Comparison of ENCODE assay signal across 19 cellular contexts in genomic region chr20:58670659-58671058, GRCh38. TPM values are rescaled to one million over a fixed set of nuclear protein-coding genes. Genes with fewer than 3 reads are reported as not detected.
DNase-seq lines count a peak whose midpoint lies in the region; ATAC-seq, FAIRE-seq and TF ChIP-seq lines count a peak whose summit lies in the region.
"Had no signal": no experiment of that assay in that cellular context is flagged by ENCODE, and none has a peak within 500 bp of the region (broad histone marks: within the 10 kb centered on the region; RNA-seq: fewer than 3 reads in every experiment).

No MANE protein-coding gene starts in this region.

- H3K9me3 ChIP-seq in iPS-18a (ENCODE audit: control insufficient read depth, low read depth, low read length) (no peaks in the 10 kb centered on the region), SK-N-SH (no peaks in the 10 kb centered on the region), hepatocyte (ENCODE audit: low read depth) (no peaks in the 10 kb centered on the region)
- H3K9me3 ChIP-seq: BLaER1 had no signal

- peak overlapping the region; percentile 100 for H3K27ac Mint-ChIP-seq in WTC11

- H3K36me3 Mint-ChIP-seq in WTC11: peaks cover 52% of the 10 kb centered on the region

- no peaks in the 10 kb centered on the region for H3K9me3 Mint-ChIP-seq in WTC11
- H3K9me3 Mint-ChIP-seq: CD4-positive, alpha-beta memory T cell had no signal

- TF ChIP-seq POLR2A in GM12892 (IDR thresholded peaks at IDR 0.05; ENCODE audit: low read depth, low read length): no peak

- no peak for ATAC-seq in WTC11
- ATAC-seq: GM12878, PC-3 had no signal

- H3K4me1 Mint-ChIP-seq in WTC11: peaks cover 81% of the 10 kb centered on the region

- H3K4me2 ChIP-seq in SK-N-SH: no peak overlapping the region
- H3K4me2 ChIP-seq in hepatocyte: no peak overlapping the region
- H3K4me2 ChIP-seq: BLaER1 had no signal

- peaks cover 38% of the 10 kb centered on the region for H3K36me3 ChIP-seq in iPS-18a (ENCODE audit: control insufficient read depth, low read depth, low read length)
- peaks cover 55 to 76% of the 10 kb centered on the region in 2 experiments for H3K36me3 ChIP-seq in SK-N-SH (replicated peaks in 1 of 2; ENCODE audit: control insufficient read depth in 1 of 2, insufficient read depth in 2 of 2, low read length in 1 of 2)
- H3K36me3 ChIP-seq in hepatocyte (replicated peaks; ENCODE audit: insufficient read depth, low read depth): no peaks in the 10 kb centered on the region

- H3K79me2 ChIP-seq in SK-N-SH (ENCODE audit: insufficient read depth) (peaks cover 43% of the 10 kb centered on the region), hepatocyte (peaks cover 33% of the 10 kb centered on the region)

- FAIRE-seq in GM12892 (lab: Jason Lieb, UNC) (peak; percentile 27), HTR-8/SVneo (lab: Jason Lieb, UNC) (peak; percentile 90)

- POLR2A ChIA-PET in WTC11 (lab: Charles Lee) (interaction anchor here (3.2 kb wide), 1 partner anchor 20 kb away, joined by 22 read pairs; the partner anchor contains the start of gene STX16), SK-N-SH (lab: Yijun Ruan, JAX) (no interaction called here)

- DNase-seq in GM12892 (ENCODE audit: insufficient read length) (no peak), HTR-8/SVneo (ENCODE audit: insufficient read length, low spot score) (no peak), WTC11 (ENCODE audit: low spot score) (no peak), SK-N-SH (no peak), hepatocyte (ENCODE audit: low spot score) (no peak), A172 (ENCODE audit: low spot score) (no peak)
- DNase-seq: Calu3; CD4-positive, alpha-beta memory T cell; KBM-7; NCI-H1105 treated with DMSO at 0.1 percent for 48 hours; NCI-H1694 treated with DMSO at 0.1 percent for 48 hours; NCI-H510A; NCI-H774; PC-3; RPMI8226; SIG-M5 had no signal

- H3K9ac ChIP-seq in iPS-18a (ENCODE audit: low read length): no peak overlapping the region
- H3K9ac ChIP-seq in SK-N-SH: no peak overlapping the region
- H3K9ac ChIP-seq: BLaER1 had no signal

- H3K4me3 ChIP-seq in iPS-18a (ENCODE audit: low read length) (peak overlapping the region; percentile 42), SK-N-SH (ENCODE audit: low read depth in 2 of 2, low read length in 1 of 2) (no peak overlapping the region), hepatocyte (no peak overlapping the region)
- H3K4me3 ChIP-seq: BLaER1, GM12878 had no signal

- TF ChIP-seq CTCF in WTC11 (IDR thresholded peaks at IDR 0.05) (no peak), SK-N-SH (IDR thresholded peaks at IDR 0.05) (no peak), hepatocyte (IDR thresholded peaks at IDR 0.05; ENCODE audit: poor library complexity) (no peak)

- CTCF ChIA-PET in WTC11 (lab: Charles Lee) (interaction anchor here (1.3 to 3.2 kb wide), 3 partner anchors 19 to 183 kb away, joined by 3 to 42 read pairs (median 11); partner anchors contain the start of gene STX16), SK-N-SH (lab: Yijun Ruan, JAX) (no interaction called here)

- H3K27me3 ChIP-seq in iPS-18a (ENCODE audit: control insufficient read depth, insufficient read depth, low read length): no peaks in the 10 kb centered on the region
- H3K27me3 ChIP-seq in SK-N-SH (ENCODE audit: insufficient read depth): no peaks in the 10 kb centered on the region
- H3K27me3 ChIP-seq in hepatocyte: no peaks in the 10 kb centered on the region
- H3K27me3 ChIP-seq: BLaER1 had no signal

- H3K4me1 ChIP-seq in iPS-18a (ENCODE audit: control insufficient read depth, low read depth, low read length): peaks cover 37% of the 10 kb centered on the region
- peaks cover 5 to 8% of the 10 kb centered on the region in 2 experiments; a peak in 1 of 4 replicates for H3K4me1 ChIP-seq in SK-N-SH (ENCODE audit: control insufficient read depth in 1 of 2, insufficient read depth in 2 of 2, low read depth in 1 of 2, low read length in 1 of 2)
- no peaks in the 10 kb centered on the region for H3K4me1 ChIP-seq in hepatocyte (ENCODE audit: insufficient read depth)

- H3F3A ChIP-seq in SK-N-SH (replicated peaks; ENCODE audit: insufficient read depth): no peaks in the 10 kb centered on the region

- peak overlapping the region; percentile 49; the same call in 1 of the 2 replicates for H3K4me3 Mint-ChIP-seq in WTC11
- H3K4me3 Mint-ChIP-seq: CD4-positive, alpha-beta memory T cell had no signal

- no peaks in the 10 kb centered on the region for H3K27me3 Mint-ChIP-seq in WTC11 (ENCODE audit: low read depth)
- H3K27me3 Mint-ChIP-seq: CD4-positive, alpha-beta memory T cell had no signal

- TF ChIP-seq RAD21 in SK-N-SH (IDR thresholded peaks at IDR 0.05; ENCODE audit: low read length): no peak

- no peaks in the 10 kb centered on the region for H3K9me2 ChIP-seq in SK-N-SH
- H3K9me2 ChIP-seq in hepatocyte (replicated peaks; ENCODE audit: insufficient read depth): no peaks in the 10 kb centered on the region

- H4K20me1 ChIP-seq in SK-N-SH (ENCODE audit: insufficient read depth) (no peaks in the 10 kb centered on the region; the same call in 1 of the 2 replicates), hepatocyte (ENCODE audit: insufficient read depth, poor library complexity, severe bottlenecking) (peaks cover 14% of the 10 kb centered on the region)

- H2AFZ ChIP-seq in SK-N-SH (ENCODE audit: low read depth) (no peak overlapping the region), hepatocyte (no peak overlapping the region)

- no peak for TF ChIP-seq EP300 in SK-N-SH (IDR thresholded peaks at IDR 0.05; ENCODE audit: borderline replicate concordance in 1 of 2, low read depth in 1 of 2, low read length in 1 of 2)

- 92% methylated on average over 4 of the region's 4 CpGs for WGBS in SK-N-SH (ENCODE audit: low lambda C conversion rate)
- WGBS in hepatocyte (ENCODE audit: low lambda C conversion rate, missing lambda C conversion rate): 72% methylated on average over 4 of the region's 4 CpGs

- H3K27ac ChIP-seq in iPS-18a (ENCODE audit: low read length) (peak overlapping the region; percentile 94), SK-N-SH (ENCODE audit: low read depth in 2 of 2, low read length in 1 of 2) (no peak overlapping the region; a peak in 1 of 4 replicates), hepatocyte (no peak overlapping the region)
- H3K27ac ChIP-seq: BLaER1 had no signal

TF ChIP-seq in WTC11, 78 proteins besides CTCF, POLR2A, EP300 and RAD21:
- no peak for TF ChIP-seq ZNF232 (CRISPR knock-in tag; IDR thresholded peaks at IDR 0.05)
- no peak for TF ChIP-seq SMAD4 (CRISPR knock-in tag; IDR thresholded peaks at IDR 0.05)
- no peak for TF ChIP-seq ZNF219 (CRISPR knock-in tag; IDR thresholded peaks at IDR 0.05; ENCODE audit: borderline replicate concordance)
- TF ChIP-seq SP1 (CRISPR knock-in tag; conservative IDR thresholded peaks at IDR 0.05): no peak
- TF ChIP-seq MLX (CRISPR knock-in tag; IDR thresholded peaks at IDR 0.05): no peak
- TF ChIP-seq NFE2L1 (CRISPR knock-in tag; IDR thresholded peaks at IDR 0.05): no peak

TF ChIP-seq in SK-N-SH, 30 proteins besides CTCF, POLR2A, EP300 and RAD21 (continues in another document):
- TF ChIP-seq RCOR1 (IDR thresholded peaks at IDR 0.05; ENCODE audit: low read length): no peak
- TF ChIP-seq REST (IDR thresholded peaks at IDR 0.05; ENCODE audit: low read depth, low read length): no peak
- no peak for TF ChIP-seq TEAD4 (IDR thresholded peaks at IDR 0.05; ENCODE audit: borderline replicate concordance, insufficient read depth)
- TF ChIP-seq ELF1 (IDR thresholded peaks at IDR 0.05): no peak
- TF ChIP-seq SMC3 (IDR thresholded peaks at IDR 0.05; ENCODE audit: low read depth, low read length): no peak
- no peak for TF ChIP-seq FOSL2 (IDR thresholded peaks at IDR 0.05; ENCODE audit: borderline replicate concordance, low read depth)

RNA-seq across cellular contexts. Expression of gene STX16, which starts 19.6 kb away (rescaled TPM):
- 61.5 TPM for polyA plus RNA-seq in GM12892 (2012; ENCODE audit: missing spikeins)
- total RNA-seq in WTC11 (2021) (89.1 to 116 TPM (median 113 TPM) in 3 replicates), hepatocyte (23.2 and 28.5 TPM in 2 replicates)
- polyA plus RNA-seq in SK-N-SH (2012; rRNA removed) (63.8 and 90.9 TPM in 2 replicates), hepatocyte (39.9 and 41.8 TPM in 2 replicates)
- 54.0 and 56.0 TPM in 2 replicates for polyA plus RNA-seq in SK-N-SH (2012; cell fraction: cytosol; rRNA removed)
- 199 and 277 TPM in 2 replicates for polyA plus RNA-seq in SK-N-SH (2012; cell fraction: nucleus; rRNA removed)
- 10.9 and 13.5 TPM in 2 replicates for total RNA-seq in A172 (2014; rRNA removed; shearing (Covaris generic))

RNA-seq across cellular contexts. Expression of gene NPEPL1, which starts 21.9 kb away (rescaled TPM):
- 16.0 TPM for polyA plus RNA-seq in GM12892 (2012; ENCODE audit: missing spikeins)
- total RNA-seq in WTC11 (2021) (35.3 to 39.9 TPM (median 35.8 TPM) in 3 replicates), hepatocyte (15.2 and 15.4 TPM in 2 replicates)
- polyA plus RNA-seq in SK-N-SH (2012; rRNA removed) (2.3 and 2.8 TPM in 2 replicates), hepatocyte (42.3 and 46.0 TPM in 2 replicates)
- polyA plus RNA-seq in SK-N-SH (2012; cell fraction: cytosol; rRNA removed): 0.15 and 0.31 TPM in 2 replicates
- 26.7 and 39.7 TPM in 2 replicates for polyA plus RNA-seq in SK-N-SH (2012; cell fraction: nucleus; rRNA removed)
- 5.9 and 7.2 TPM in 2 replicates for total RNA-seq in A172 (2014; rRNA removed; shearing (Covaris generic))
